8 cellular contexts compared by ENCODE assay signal in genomic region chr6:15389759-15390723, GRCh38.
A peak's percentile ranks its signal among the peaks of the same experiment; 100 is the strongest.
DNase-seq lines count a peak whose midpoint lies in the region; ATAC-seq lines count a peak whose summit lies in the region.

No MANE protein-coding gene starts in this region.

- H3K4me3 Mint-ChIP-seq in naive thymus-derived CD4-positive, alpha-beta T cell, result peak overlapping the region in 9 of 10 donors; percentile 5 to 56 (median 41)

- H3K27ac Mint-ChIP-seq in naive thymus-derived CD4-positive, alpha-beta T cell, result peak overlapping the region in 6 of 9 donors; percentile 17 to 62 (median 32)

- no peak overlapping the region for H3K4me3 ChIP-seq in naive thymus-derived CD4-positive, alpha-beta T cell (ENCODE audit: low read length)

- POLR2A ChIA-PET in naive thymus-derived CD4-positive, alpha-beta T cell (lab: Charles Lee), result interaction anchor here (0.5 kb wide), 1 partner anchor 27 kb away, joined by 5 read pairs; no protein-coding TSS in a partner anchor

- peak; percentile 39 for ATAC-seq in naive thymus-derived CD4-positive, alpha-beta T cell
- ATAC-seq in HG03108 (IDR thresholded peaks at IDR 0.05; ENCODE audit: unreplicated experiment), result no peak
- ATAC-seq in GM19463 (IDR thresholded peaks at IDR 0.05; ENCODE audit: unreplicated experiment), result no peak

- no peaks in the 10 kb centered on the region for H3K9me3 ChIP-seq in naive thymus-derived CD4-positive, alpha-beta T cell (ENCODE audit: control insufficient read depth in 2 of 3, low read length in 3 of 3)

- DNase-seq in COLO829 (ENCODE audit: low spot score) (peak; percentile 68), H4 (ENCODE audit: low spot score) (peak; percentile 37), RPMI8226 (peak; percentile 50), epidermal melanocyte (ENCODE audit: insufficient read length, low spot score) (peak; percentile 53)
- DNase-seq in naive thymus-derived CD4-positive, alpha-beta T cell, result peak in 5 of 9 donors; percentile 15 to 36 (median 31)
- DNase-seq in stimulated activated CD4-positive, alpha-beta T cell treated with anti-CD3 and anti-CD28 coated beads, Interleukin-2, amount 100 ng/mL, for 24 hours, result no peak

- H3K27me3 ChIP-seq in naive thymus-derived CD4-positive, alpha-beta T cell (ENCODE audit: control insufficient read depth in 2 of 2, insufficient read depth in 2 of 2, low read length in 2 of 2), result no peaks in the 10 kb centered on the region

- H3K36me3 Mint-ChIP-seq in naive thymus-derived CD4-positive, alpha-beta T cell, result peaks cover 0 to 14% (median 4%) of the 10 kb centered on the region in 5 donors

- no peaks in the 10 kb centered on the region for H3K27me3 Mint-ChIP-seq in naive thymus-derived CD4-positive, alpha-beta T cell

- H3K36me3 ChIP-seq in naive thymus-derived CD4-positive, alpha-beta T cell (ENCODE audit: control insufficient read depth in 2 of 3, insufficient read depth in 3 of 3, low read length in 3 of 3), result no peaks in the 10 kb centered on the region

- H3K9me3 Mint-ChIP-seq in naive thymus-derived CD4-positive, alpha-beta T cell, result no peaks in the 10 kb centered on the region

- H3K4me1 Mint-ChIP-seq in naive thymus-derived CD4-positive, alpha-beta T cell, result peaks cover 41 to 72% (median 66%) of the 10 kb centered on the region in 7 donors

- peaks cover 0 to 24% of the 10 kb centered on the region in 2 donors for H3K4me1 ChIP-seq in naive thymus-derived CD4-positive, alpha-beta T cell (ENCODE audit: control insufficient read depth in 2 of 2, insufficient read depth in 2 of 2, low read length in 2 of 2)

- CTCF ChIA-PET in naive thymus-derived CD4-positive, alpha-beta T cell (lab: Charles Lee), result interaction anchor here (0.5 to 1.7 kb wide), 7 partner anchors 10 to 1178 kb away, joined by 3 to 7 read pairs (median 4); no protein-coding TSS in a partner anchor

- no peak overlapping the region for H3K27ac ChIP-seq in naive thymus-derived CD4-positive, alpha-beta T cell (ENCODE audit: low read depth, low read length)

- intact Hi-C loops in naive thymus-derived CD4-positive, alpha-beta T cell (cut with micrococcal nuclease), result loop anchor here (1.0 to 5.0 kb wide), 5 partner anchors 63 to 1179 kb away; partner anchors contain the start of gene JARID2 (in 1 of the 2)

Comparison
In these comparisons a context has a peak if more than half of its experiments do, and no peak if none do; other contexts are left out.
1. DNase-seq: peak in COLO829 (single experiment), H4 (single experiment), RPMI8226 (single experiment), epidermal melanocyte (single experiment) and naive thymus-derived CD4-positive, alpha-beta T cell (5 of 9); none in stimulated activated CD4-positive, alpha-beta T cell treated with anti-CD3 and anti-CD28 coated beads, Interleukin-2, amount 100 ng/mL, for 24 hours (0 of 2).